In genomic region chr6:52506502-52506875, GRCh38 we compare ENCODE assay signal across 1 cellular context.
TF ChIP-seq lines count a peak whose summit lies in the region.

No MANE protein-coding gene starts in this region.

TF ChIP-seq in IMR-90, 13 proteins besides CTCF, POLR2A, EP300 and RAD21 (continued from another document):
- TF ChIP-seq ELK1 (IDR thresholded peaks at IDR 0.05; ENCODE audit: borderline replicate concordance, low read depth, low read length) (no peak), FOS (IDR thresholded peaks at IDR 0.05; ENCODE audit: low read depth, low read length) (no peak), CEBPB (IDR thresholded peaks at IDR 0.05; ENCODE audit: low read depth, low read length) (no peak), SMC3 (IDR thresholded peaks at IDR 0.05; ENCODE audit: low read depth, low read length) (no peak)
